Comparison of ENCODE assay signal across 2 cellular contexts in genomic region chr9:4226331-4227250, GRCh38.
TF ChIP-seq lines count a peak whose summit lies in the region.

No MANE protein-coding gene starts in this region.

TF ChIP-seq in SK-N-SH, 30 proteins besides CTCF, POLR2A, EP300 and RAD21 (continued from another document):
- TF ChIP-seq ZBTB33 (IDR thresholded peaks at IDR 0.05; ENCODE audit: borderline replicate concordance, low read depth) (no peak), FOXM1 (IDR thresholded peaks at IDR 0.05; ENCODE audit: low read depth) (no peak), JUND (IDR thresholded peaks at IDR 0.05) (no peak), GATA2 (CRISPR knock-in tag; IDR thresholded peaks at IDR 0.05) (no peak), FOXJ3 (CRISPR knock-in tag; IDR thresholded peaks at IDR 0.05) (no peak), TCF12 (IDR thresholded peaks at IDR 0.05) (no peak), PBX3 (IDR thresholded peaks at IDR 0.05) (no peak), SMC3 (IDR thresholded peaks at IDR 0.05; ENCODE audit: low read depth, low read length) (no peak), POLR2AphosphoS5 (IDR thresholded peaks at IDR 0.05; ENCODE audit: low read depth, low read length) (no peak), IRF3 (IDR thresholded peaks at IDR 0.05; ENCODE audit: low read depth, low read length) (no peak)

TF ChIP-seq in SK-N-SH treated with all-trans-retinoic acid at 6 μM for 48 hours, 23 proteins besides CTCF, POLR2A, EP300 and RAD21 (continued from another document):
- TF ChIP-seq CSRNP3 (CRISPR knock-in tag; IDR thresholded peaks at IDR 0.05) (no peak), ARNTL (CRISPR knock-in tag; IDR thresholded peaks at IDR 0.05; ENCODE audit: borderline replicate concordance, low read depth) (no peak), BACH2 (CRISPR knock-in tag; IDR thresholded peaks at IDR 0.05; ENCODE audit: borderline replicate concordance) (no peak), SNAI2 (CRISPR knock-in tag; IDR thresholded peaks at IDR 0.05) (no peak), ZC3H10 (CRISPR knock-in tag; IDR thresholded peaks at IDR 0.05) (no peak), GLIS3 (CRISPR knock-in tag; IDR thresholded peaks at IDR 0.05) (no peak), RARB (CRISPR knock-in tag; IDR thresholded peaks at IDR 0.05) (no peak), ZNF565 (CRISPR knock-in tag; conservative IDR thresholded peaks at IDR 0.05; ENCODE audit: low read depth) (no peak), ZNF8 (CRISPR knock-in tag; IDR thresholded peaks at IDR 0.05) (no peak)
TF ChIP-seq in SK-N-SH treated with all-trans-retinoic acid at 6 μM for 48 hours: peak in this region for 0.
